ENCODE assay signal across 11 cellular contexts in genomic region chr2:197158591-197159550, GRCh38.
DNase-seq lines count a peak whose midpoint lies in the region; ATAC-seq and TF ChIP-seq lines count a peak whose summit lies in the region.
"Had no signal": no experiment of that assay in that cellular context is flagged by ENCODE, and none has a peak within 500 bp of the region (broad histone marks: within the 10 kb centered on the region; RNA-seq: fewer than 3 reads in every experiment).

No MANE protein-coding gene starts in this region.

- no peaks in the 10 kb centered on the region for H3K9me3 ChIP-seq in HEK293 (ENCODE audit: control insufficient read depth, insufficient read depth, low read depth, low read length)
- H3K9me3 ChIP-seq in left lung: no peaks in the 10 kb centered on the region

- H3K27me3 ChIP-seq in left lung: no peaks in the 10 kb centered on the region

- intact Hi-C loops in left lung (cut with DNase I): no loop called here

- H3K4me1 ChIP-seq in HEK293 (ENCODE audit: control insufficient read depth, insufficient read depth, low read length) (peaks cover 6% of the 10 kb centered on the region; the same call in 1 of the 2 replicates), left lung (peaks cover 5 to 38% of the 10 kb centered on the region in 2 donors)

- no peak overlapping the region for H3K27ac ChIP-seq in HEK293 (ENCODE audit: extremely low read depth, low read depth, low read length)
- peak overlapping the region in 1 of 2 donors; percentile 26 for H3K27ac ChIP-seq in left lung
- H3K27ac ChIP-seq in substantia nigra (ENCODE audit: low read depth, low read length, poor library complexity, severe bottlenecking): no peak overlapping the region

- H3K4me3 Mint-ChIP-seq in activated naive CD8-positive, alpha-beta T cell treated with anti-CD3 and anti-CD28 coated beads, Interleukin-2, amount 50 U/mL, for 24 hours: peak overlapping the region; percentile 52

- peak; percentile 31 for DNase-seq in A172 (ENCODE audit: low spot score)
- DNase-seq in activated naive CD8-positive, alpha-beta T cell treated with anti-CD3 and anti-CD28 coated beads, Interleukin-2, amount 50 U/mL, for 24 hours: no peak
- DNase-seq in left lung: no peak
- no peak for DNase-seq in substantia nigra (lab: John Stamatoyannopoulos, UW)
- no peak for DNase-seq in anterior cingulate cortex (lab: John Stamatoyannopoulos, UW)
- DNase-seq: left cardiac atrium, NCI-H2029 had no signal

- H3K36me3 ChIP-seq in HEK293 (ENCODE audit: control insufficient read depth in 2 of 2, insufficient read depth in 1 of 2, low read length in 2 of 2) (no peaks in the 10 kb centered on the region), left lung (no peaks in the 10 kb centered on the region)

- POLR2A ChIA-PET in HEK293 (lab: Yijun Ruan, JAX): no interaction called here

- peaks cover 13% of the 10 kb centered on the region for H3K9me3 Mint-ChIP-seq in activated naive CD8-positive, alpha-beta T cell treated with anti-CD3 and anti-CD28 coated beads, Interleukin-2, amount 50 U/mL, for 24 hours

- peak overlapping the region; percentile 94 for H3K27ac Mint-ChIP-seq in activated naive CD8-positive, alpha-beta T cell treated with anti-CD3 and anti-CD28 coated beads, Interleukin-2, amount 50 U/mL, for 24 hours

- CTCF ChIA-PET in HEK293 (lab: Yijun Ruan, JAX): interaction anchor here (0.6 to 2.7 kb wide), 6 partner anchors 9 to 865 kb away, joined by 3 to 17 read pairs (median 6); no protein-coding TSS in a partner anchor

- H3K27me3 Mint-ChIP-seq in activated naive CD8-positive, alpha-beta T cell treated with anti-CD3 and anti-CD28 coated beads, Interleukin-2, amount 50 U/mL, for 24 hours: no peaks in the 10 kb centered on the region

- H3K4me1 Mint-ChIP-seq in activated naive CD8-positive, alpha-beta T cell treated with anti-CD3 and anti-CD28 coated beads, Interleukin-2, amount 50 U/mL, for 24 hours: peaks cover 93% of the 10 kb centered on the region

- ATAC-seq in activated naive CD8-positive, alpha-beta T cell treated with anti-CD3 and anti-CD28 coated beads, Interleukin-2, amount 50 U/mL, for 24 hours: peak; percentile 13
- ATAC-seq in left lung (peak; percentile 30), HG02763 (IDR thresholded peaks at IDR 0.05; ENCODE audit: unreplicated experiment) (no peak), GM19351 (IDR thresholded peaks at IDR 0.05; ENCODE audit: unreplicated experiment) (no peak)

- TF ChIP-seq CTCF in HEK293 (tag by site-specific recombination; IDR thresholded peaks at IDR 0.05) (no peak), left lung (IDR thresholded peaks at IDR 0.05) (no peak)

- peaks cover 36% of the 10 kb centered on the region for H3K36me3 Mint-ChIP-seq in activated naive CD8-positive, alpha-beta T cell treated with anti-CD3 and anti-CD28 coated beads, Interleukin-2, amount 50 U/mL, for 24 hours (ENCODE audit: low read depth)

- H3K4me3 ChIP-seq in HEK293 (ENCODE audit: low read depth, low read length) (no peak overlapping the region), left lung (no peak overlapping the region)
- H3K4me3 ChIP-seq: skin epidermis had no signal

TF ChIP-seq in HEK293, 187 proteins besides CTCF, POLR2A, EP300 and RAD21:
- TF ChIP-seq ZBTB21 (tag by site-specific recombination; IDR thresholded peaks at IDR 0.05) (no peak), ZSCAN4 (tag by site-specific recombination; IDR thresholded peaks at IDR 0.05) (peak; percentile 58), PRDM6 (tag by site-specific recombination; IDR thresholded peaks at IDR 0.05) (peak; percentile 53), ZNF114 (tag by site-specific recombination; IDR thresholded peaks at IDR 0.05) (no peak), ZNF48 (tag by site-specific recombination; IDR thresholded peaks at IDR 0.05) (no peak)
TF ChIP-seq in HEK293: peak in this region for 2.

Comparison
In these comparisons a context has a peak if more than half of its experiments do, and no peak if none do; other contexts are left out.
1. ATAC-seq: peak in activated naive CD8-positive, alpha-beta T cell treated with anti-CD3 and anti-CD28 coated beads, Interleukin-2, amount 50 U/mL, for 24 hours (single experiment) and left lung (single experiment); none in HG02763 (single experiment) and GM19351 (single experiment).